8 cellular contexts compared by ENCODE assay signal in the genomic region with DNA sequence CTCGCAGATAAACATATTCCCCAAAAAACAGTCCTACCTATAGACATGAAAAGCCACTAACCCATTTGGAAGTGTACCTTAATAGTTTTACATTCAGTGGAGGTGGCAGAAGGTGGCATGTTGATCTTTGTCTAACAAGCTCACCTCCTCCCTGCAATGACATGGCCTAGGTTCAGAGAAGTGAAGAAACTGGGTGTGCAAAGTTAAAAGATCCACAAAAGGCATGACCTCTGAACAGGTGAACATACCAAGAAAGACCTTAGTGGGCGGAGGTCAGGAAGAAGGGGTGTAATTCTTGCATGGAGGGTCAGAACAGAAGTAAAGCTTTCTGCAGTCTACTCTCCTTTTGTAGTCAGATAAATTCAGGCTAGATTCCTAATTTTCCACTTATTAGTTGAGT. TPM values are rescaled to one million over a fixed set of nuclear protein-coding genes. Genes with fewer than 3 reads are reported as not detected.
DNase-seq lines count a peak whose midpoint lies in the region; ATAC-seq and TF ChIP-seq lines count a peak whose summit lies in the region.

No MANE protein-coding gene starts in this region.

- TF ChIP-seq CTCF in LNCaP clone FGC (IDR thresholded peaks at IDR 0.05; ENCODE audit: control insufficient read depth, extremely low read depth, insufficient read depth): no peak

- peaks cover 20% of the 10 kb centered on the region for H3K36me3 Mint-ChIP-seq in natural killer cell treated with Interleukin-12 subunit alpha and Interleukin-12 subunit beta and Interleukin-15 and Interleukin-18, amount 100 ng/mL, for 72 hours

- peak overlapping the region; percentile 98 to 99 for H3K27ac Mint-ChIP-seq in natural killer cell treated with Interleukin-12 subunit alpha and Interleukin-12 subunit beta and Interleukin-15 and Interleukin-18, amount 100 ng/mL, for 72 hours

- no peaks in the 10 kb centered on the region for H3K9me3 Mint-ChIP-seq in natural killer cell treated with Interleukin-12 subunit alpha and Interleukin-12 subunit beta and Interleukin-15 and Interleukin-18, amount 100 ng/mL, for 72 hours

- no peak for ATAC-seq in natural killer cell treated with Interleukin-12 subunit alpha and Interleukin-12 subunit beta and Interleukin-15 and Interleukin-18, amount 100 ng/mL, for 72 hours
- ATAC-seq in GM21423 (IDR thresholded peaks at IDR 0.05; ENCODE audit: unreplicated experiment): no peak

- DNase-seq in ELR (ENCODE audit: low read depth): peak; percentile 6
- no peak for DNase-seq in LNCaP clone FGC (ENCODE audit: low read depth)
- DNase-seq in dermis blood vessel endothelial cell: peak; percentile 5
- DNase-seq in natural killer cell treated with Interleukin-12 subunit alpha and Interleukin-12 subunit beta and Interleukin-15 and Interleukin-18, amount 100 ng/mL, for 72 hours (ENCODE audit: low spot score): no peak
- no peak for DNase-seq in NCI-H2107 (lab: John Stamatoyannopoulos, UW)
- no peak for DNase-seq in HuH-7.5 (ENCODE audit: low spot score)
- no peak for DNase-seq in MV-4-11 (lab: John Stamatoyannopoulos, UW)

- peak overlapping the region; percentile 100 for H3K4me3 Mint-ChIP-seq in natural killer cell treated with Interleukin-12 subunit alpha and Interleukin-12 subunit beta and Interleukin-15 and Interleukin-18, amount 100 ng/mL, for 72 hours

- H3K4me1 Mint-ChIP-seq in natural killer cell treated with Interleukin-12 subunit alpha and Interleukin-12 subunit beta and Interleukin-15 and Interleukin-18, amount 100 ng/mL, for 72 hours (ENCODE audit: low read depth in 2 of 2): peaks cover 28 to 34% of the 10 kb centered on the region in 2 donors

- peaks cover 0 to 3% of the 10 kb centered on the region in 2 donors for H3K27me3 Mint-ChIP-seq in natural killer cell treated with Interleukin-12 subunit alpha and Interleukin-12 subunit beta and Interleukin-15 and Interleukin-18, amount 100 ng/mL, for 72 hours

- H3K4me3 ChIP-seq in LNCaP clone FGC (ENCODE audit: low read depth, low read length): peak overlapping the region; percentile 83

RNA-seq across cellular contexts. Expression of gene MRPL3, which starts 0.8 kb away (rescaled TPM):
- 55.5 and 77.4 TPM in 2 replicates for total RNA-seq in dermis blood vessel endothelial cell
- 100 to 1,000 TPM; 106 to 133 TPM for total RNA-seq in natural killer cell treated with Interleukin-12 subunit alpha and Interleukin-12 subunit beta and Interleukin-15 and Interleukin-18, amount 100 ng/mL, for 72 hours

Comparison
In these comparisons a context has a peak if more than half of its experiments do, and no peak if none do; other contexts are left out.
1. DNase-seq: peak in ELR (single experiment) and dermis blood vessel endothelial cell (single experiment); none in LNCaP clone FGC (single experiment), natural killer cell treated with Interleukin-12 subunit alpha and Interleukin-12 subunit beta and Interleukin-15 and Interleukin-18, amount 100 ng/mL, for 72 hours (single experiment), NCI-H2107 (single experiment), HuH-7.5 (single experiment) and MV-4-11 (single experiment).